Comparison of ENCODE assay signal across 37 cellular contexts in genomic region chr13:79853258-79853657, GRCh38.
"Had no signal": no experiment of that assay in that cellular context is flagged by ENCODE, and none has a peak within 500 bp of the region (broad histone marks: within the 10 kb centered on the region; RNA-seq: fewer than 3 reads in every experiment).

No MANE protein-coding gene starts in this region.

- H3K27ac ChIP-seq: adrenal gland, body of pancreas, brain microvascular endothelial cell, cardiac muscle cell, VCaP had no signal

- H3K27me3 Mint-ChIP-seq: activated B cell treated with CpG ODN at 0.5 μM for 24 hours; activated CD4-positive, alpha-beta memory T cell treated with anti-CD3 and anti-CD28 coated beads for 36 hours; activated CD4-positive, alpha-beta T cell treated with anti-CD3 and anti-CD28 coated beads, Interleukin-2, amount 10 ng/mL, durations not matched to agents 24 days and 14 days; activated CD8-positive, alpha-beta T cell treated with anti-CD3 and anti-CD28 coated beads for 36 hours; activated naive CD8-positive, alpha-beta T cell treated with anti-CD3 and anti-CD28 coated beads for 36 hours; activated T-helper 17 cell treated with anti-CD3 and anti-CD28 coated beads, Interleukin-2, amount 50 U/mL, for 72 hours; central memory CD8-positive, alpha-beta T cell had no signal

- DNase-seq: activated B cell treated with CpG ODN at 0.5 μM for 24 hours; activated CD4-positive, alpha-beta memory T cell treated with anti-CD3 and anti-CD28 coated beads for 36 hours; activated CD4-positive, alpha-beta T cell treated with anti-CD3 and anti-CD28 coated beads for 4 hours; activated CD4-positive, alpha-beta T cell treated with anti-CD3 and anti-CD28 coated beads, Interleukin-2, amount 10 ng/mL, durations not matched to agents 24 days and 14 days; activated CD4-positive, alpha-beta T cell treated with anti-CD3 and anti-CD28 coated beads, Interleukin-2, amount 50 U/mL, for 1 hour; activated CD4-positive, alpha-beta T cell treated with anti-CD3 and anti-CD28 coated beads, Interleukin-2, amount 50 U/mL, for 4 hours; activated CD4-positive, CD25-positive, alpha-beta regulatory T cell treated with anti-CD3 and anti-CD28 coated beads, Interleukin-2, amount 50 U/mL, for 72 hours; activated CD8-positive, alpha-beta memory T cell treated with anti-CD3 and anti-CD28 coated beads, Interleukin-2, amount 50 U/mL, for 4 hours; activated CD8-positive, alpha-beta T cell treated with anti-CD3 and anti-CD28 coated beads for 36 hours; activated effector memory CD4-positive, alpha-beta T cell treated with anti-CD3 and anti-CD28 coated beads, Interleukin-2, amount 50 U/mL, for 16 hours; activated gamma-delta T cell treated with Interleukin-2 at 50 U/mL for 16 hours; activated naive CD4-positive, alpha-beta T cell; activated naive CD4-positive, alpha-beta T cell treated with anti-CD3 and anti-CD28 coated beads for 36 hours; activated naive CD4-positive, alpha-beta T cell treated with anti-CD3 and anti-CD28 coated beads, Interleukin-2, amount 50 U/mL, for 16 hours; activated naive CD8-positive, alpha-beta T cell treated with anti-CD3 and anti-CD28 coated beads for 36 hours; activated T-cell treated with anti-CD3 and anti-CD28 coated beads for 4 hours; activated T-cell treated with anti-CD3 and anti-CD28 coated beads, Interleukin-2, amount 50 U/mL, for 1 hour; activated T-cell treated with anti-CD3 and anti-CD28 coated beads, Interleukin-2, amount 50 U/mL, for 4 hours; activated T-cell treated with anti-CD3 and anti-CD28 coated beads, Interleukin-2, amount 50 U/mL, for 72 hours; adrenal gland; amniotic stem cell; aorta; body of pancreas; brain microvascular endothelial cell; caudate nucleus; cerebellar nuclear complex; T-helper 1 cell; T-helper 2 cell; T-helper 9 cell had no signal

- H3K4me1 Mint-ChIP-seq: activated B cell treated with CpG ODN at 0.5 μM for 24 hours; activated CD4-positive, alpha-beta T cell treated with anti-CD3 and anti-CD28 coated beads, Interleukin-2, amount 10 ng/mL, durations not matched to agents 24 days and 14 days; activated naive CD8-positive, alpha-beta T cell treated with anti-CD3 and anti-CD28 coated beads for 36 hours; activated T-helper 17 cell treated with anti-CD3 and anti-CD28 coated beads, Interleukin-2, amount 50 U/mL, for 72 hours; central memory CD8-positive, alpha-beta T cell had no signal

- H3K4me3 ChIP-seq: adrenal gland, body of pancreas, cardiac muscle cell had no signal

- H3K36me3 ChIP-seq: adrenal gland, brain microvascular endothelial cell, cardiac muscle cell had no signal

- H3K4me1 ChIP-seq: adrenal gland, body of pancreas had no signal

- H3K4me3 Mint-ChIP-seq: activated B cell treated with CpG ODN at 0.5 μM for 24 hours; activated CD4-positive, alpha-beta memory T cell treated with anti-CD3 and anti-CD28 coated beads for 36 hours; activated CD4-positive, alpha-beta T cell treated with anti-CD3 and anti-CD28 coated beads, Interleukin-2, amount 10 ng/mL, durations not matched to agents 24 days and 14 days; activated CD8-positive, alpha-beta T cell treated with anti-CD3 and anti-CD28 coated beads for 36 hours; activated naive CD4-positive, alpha-beta T cell treated with anti-CD3 and anti-CD28 coated beads for 36 hours; activated naive CD8-positive, alpha-beta T cell treated with anti-CD3 and anti-CD28 coated beads for 36 hours; activated T-cell treated with anti-CD3 and anti-CD28 coated beads, Interleukin-2, amount 50 U/mL, for 4 hours; activated T-cell treated with anti-CD3 and anti-CD28 coated beads, Interleukin-2, amount 50 U/mL, for 72 hours; activated T-helper 1 cell treated with anti-CD3 and anti-CD28 coated beads, Interleukin-12 subunit alpha, Interleukin-12 subunit beta, Interleukin-2, Interleukin-4 antibody, amounts not matched to agents 30 ng/mL and 10 ng/mL and 1 ng/mL, durations not matched to agents 14 hours and 24 hours and 36 hours; activated T-helper 17 cell treated with anti-CD3 and anti-CD28 coated beads, Interleukin-2, amount 50 U/mL, for 72 hours; central memory CD8-positive, alpha-beta T cell; T-helper 1 cell treated with Interleukin-12 subunit alpha and Interleukin-12 subunit beta and Interleukin-4 antibody, amounts not matched to agents 30 μg/mL and 1 μg/mL, for 36 hours; T-helper 2 cell treated with Interferon-gamma antibody and Interleukin-4, amounts not matched to agents 5 μg/mL and 100 μg/mL, for 36 hours had no signal

- H3K36me3 Mint-ChIP-seq: activated CD4-positive, alpha-beta memory T cell treated with anti-CD3 and anti-CD28 coated beads for 36 hours; activated naive CD4-positive, alpha-beta T cell treated with anti-CD3 and anti-CD28 coated beads, Interleukin-2, amount 50 U/mL, for 72 hours; activated naive CD8-positive, alpha-beta T cell treated with anti-CD3 and anti-CD28 coated beads for 36 hours had no signal

- H3K9me3 ChIP-seq: adrenal gland, body of pancreas had no signal

- ATAC-seq: activated CD8-positive, alpha-beta T cell treated with anti-CD3 and anti-CD28 coated beads for 36 hours; activated naive CD4-positive, alpha-beta T cell treated with anti-CD3 and anti-CD28 coated beads, Interleukin-2, amount 50 U/mL, for 72 hours; activated T-cell treated with anti-CD3 and anti-CD28 coated beads, Interleukin-2, amount 50 U/mL, for 4 hours; activated T-cell treated with anti-CD3 and anti-CD28 coated beads, Interleukin-2, amount 50 U/mL, for 72 hours; activated T-helper 17 cell treated with anti-CD3 and anti-CD28 coated beads, Interleukin-2, amount 50 U/mL, for 72 hours; body of pancreas had no signal

- H3K27ac Mint-ChIP-seq: activated B cell treated with CpG ODN at 0.5 μM for 24 hours; activated CD4-positive, alpha-beta memory T cell treated with anti-CD3 and anti-CD28 coated beads for 36 hours; activated CD4-positive, alpha-beta T cell treated with anti-CD3 and anti-CD28 coated beads, Interleukin-2, amount 10 ng/mL, durations not matched to agents 24 days and 14 days; activated CD8-positive, alpha-beta T cell treated with anti-CD3 and anti-CD28 coated beads for 36 hours; activated naive CD4-positive, alpha-beta T cell treated with anti-CD3 and anti-CD28 coated beads for 36 hours; activated naive CD4-positive, alpha-beta T cell treated with anti-CD3 and anti-CD28 coated beads, Interleukin-2, amount 50 U/mL, for 72 hours; activated naive CD8-positive, alpha-beta T cell treated with anti-CD3 and anti-CD28 coated beads for 36 hours; activated T-cell treated with anti-CD3 and anti-CD28 coated beads, Interleukin-2, amount 50 U/mL, for 72 hours; activated T-helper 1 cell treated with anti-CD3 and anti-CD28 coated beads, Interleukin-12 subunit alpha, Interleukin-12 subunit beta, Interleukin-2, Interleukin-4 antibody, amounts not matched to agents 30 ng/mL and 10 ng/mL and 1 ng/mL, durations not matched to agents 14 hours and 24 hours and 36 hours; activated T-helper 17 cell treated with anti-CD3 and anti-CD28 coated beads, Interleukin-2, amount 50 U/mL, for 72 hours; T-helper 1 cell treated with Interleukin-12 subunit alpha and Interleukin-12 subunit beta and Interleukin-4 antibody, amounts not matched to agents 30 μg/mL and 1 μg/mL, for 36 hours; T-helper 2 cell treated with Interferon-gamma antibody and Interleukin-4, amounts not matched to agents 5 μg/mL and 100 μg/mL, for 36 hours had no signal

- H3K27me3 ChIP-seq: adrenal gland, body of pancreas, brain microvascular endothelial cell, cardiac muscle cell had no signal

- H3K9me3 Mint-ChIP-seq: activated B cell treated with CpG ODN at 0.5 μM for 24 hours; activated CD4-positive, alpha-beta memory T cell treated with anti-CD3 and anti-CD28 coated beads for 36 hours; activated CD4-positive, alpha-beta T cell treated with anti-CD3 and anti-CD28 coated beads, Interleukin-2, amount 10 ng/mL, durations not matched to agents 24 days and 14 days; activated CD8-positive, alpha-beta T cell treated with anti-CD3 and anti-CD28 coated beads for 36 hours; activated naive CD4-positive, alpha-beta T cell treated with anti-CD3 and anti-CD28 coated beads for 36 hours; activated naive CD8-positive, alpha-beta T cell treated with anti-CD3 and anti-CD28 coated beads for 36 hours; activated T-cell treated with anti-CD3 and anti-CD28 coated beads, Interleukin-2, amount 50 U/mL, for 4 hours; activated T-helper 1 cell treated with anti-CD3 and anti-CD28 coated beads, Interleukin-12 subunit alpha, Interleukin-12 subunit beta, Interleukin-2, Interleukin-4 antibody, amounts not matched to agents 30 ng/mL and 10 ng/mL and 1 ng/mL, durations not matched to agents 14 hours and 24 hours and 36 hours; central memory CD8-positive, alpha-beta T cell; T-helper 1 cell treated with Interleukin-12 subunit alpha and Interleukin-12 subunit beta and Interleukin-4 antibody, amounts not matched to agents 30 μg/mL and 1 μg/mL, for 36 hours; T-helper 2 cell treated with Interferon-gamma antibody and Interleukin-4, amounts not matched to agents 5 μg/mL and 100 μg/mL, for 36 hours had no signal
